17 cellular contexts compared by ENCODE assay signal in the genomic region with DNA sequence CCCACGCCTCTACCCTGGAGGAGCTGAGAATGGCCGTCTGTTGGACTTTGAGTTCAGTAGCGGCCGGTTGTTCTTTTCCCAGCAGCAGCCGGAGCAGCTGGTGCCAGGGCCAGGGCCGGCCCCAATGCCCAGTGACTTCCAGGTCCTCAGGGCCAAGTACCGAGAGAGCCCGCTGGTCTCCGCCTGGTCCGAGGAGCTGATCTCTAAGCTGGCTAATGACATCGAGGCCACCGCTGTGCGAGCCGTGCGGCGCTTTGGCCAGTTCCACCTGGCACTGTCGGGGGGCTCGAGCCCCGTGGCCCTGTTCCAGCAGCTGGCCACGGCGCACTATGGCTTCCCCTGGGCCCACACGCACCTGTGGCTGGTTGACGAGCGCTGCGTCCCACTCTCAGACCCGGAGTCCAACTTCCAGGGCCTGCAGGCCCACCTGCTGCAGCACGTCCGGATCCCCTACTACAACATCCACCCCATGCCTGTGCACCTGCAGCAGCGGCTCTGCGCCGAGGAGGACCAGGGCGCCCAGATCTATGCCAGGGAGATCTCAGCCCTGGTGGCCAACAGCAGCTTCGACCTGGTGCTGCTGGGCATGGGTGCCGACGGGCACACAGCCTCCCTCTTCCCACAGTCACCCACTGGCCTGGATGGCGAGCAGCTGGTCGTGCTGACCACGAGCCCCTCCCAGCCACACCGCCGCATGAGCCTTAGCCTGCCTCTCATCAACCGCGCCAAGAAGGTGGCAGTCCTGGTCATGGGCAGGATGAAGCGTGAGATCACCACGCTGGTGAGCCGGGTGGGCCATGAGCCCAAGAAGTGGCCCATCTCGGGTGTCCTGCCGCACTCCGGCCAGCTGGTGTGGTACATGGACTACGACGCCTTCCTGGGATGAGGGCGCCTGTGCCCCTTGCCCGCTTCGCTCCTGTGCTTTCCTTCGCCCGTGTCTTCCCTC. TPM values are rescaled to one million over a fixed set of nuclear protein-coding genes. Genes with fewer than 3 reads are reported as not detected.
DNase-seq lines count a peak whose midpoint lies in the region; ATAC-seq and TF ChIP-seq lines count a peak whose summit lies in the region.
"Had no signal": no experiment of that assay in that cellular context is flagged by ENCODE, and none has a peak within 500 bp of the region (broad histone marks: within the 10 kb centered on the region; RNA-seq: fewer than 3 reads in every experiment).

No MANE protein-coding gene starts in this region.

- H3K14ac ChIP-seq in trophoblast cell (ENCODE audit: low read length), result no peak overlapping the region

- no peak overlapping the region for H3K23ac ChIP-seq in trophoblast cell (ENCODE audit: low read length)

- H3K9me3 Mint-ChIP-seq in natural killer cell treated with Interleukin-12 subunit alpha and Interleukin-12 subunit beta and Interleukin-15 and Interleukin-18, amount 100 ng/mL, for 72 hours, result peaks cover 3% of the 10 kb centered on the region
- H3K9me3 Mint-ChIP-seq in natural killer cell, result no peaks in the 10 kb centered on the region
- H3K9me3 Mint-ChIP-seq: CD4-positive, alpha-beta T cell had no signal

- H3K27me3 ChIP-seq in trophoblast cell (ENCODE audit: insufficient read depth, low read length) (no peaks in the 10 kb centered on the region), aorta (ENCODE audit: control insufficient read depth in 1 of 2, insufficient read depth in 2 of 2, low read length in 1 of 2) (no peaks in the 10 kb centered on the region)

- DNase-seq in natural killer cell treated with Interleukin-12 subunit alpha and Interleukin-12 subunit beta and Interleukin-15 and Interleukin-18, amount 100 ng/mL, for 72 hours (ENCODE audit: low spot score), result peak; percentile 47
- DNase-seq in natural killer cell (no peak), left lobe of liver (ENCODE audit: low spot score) (peak; percentile 75), trophoblast cell (no peak), aorta (peak; percentile 36 to 73), NCI-H1048 (lab: John Stamatoyannopoulos, UW) (no peak), GM10266 (ENCODE audit: extremely low spot score) (no peak), NCI-H2227 treated with DMSO at 0.1 percent for 48 hours (lab: John Stamatoyannopoulos, UW) (no peak)
- DNase-seq: ACHN; CD4-positive, alpha-beta T cell; COR-L47; DMS153; DMS79 treated with DMSO at 0.1 percent for 48 hours; EL; HFFc6 had no signal

- H3K27me3 Mint-ChIP-seq in natural killer cell treated with Interleukin-12 subunit alpha and Interleukin-12 subunit beta and Interleukin-15 and Interleukin-18, amount 100 ng/mL, for 72 hours, result no peaks in the 10 kb centered on the region
- H3K27me3 Mint-ChIP-seq in natural killer cell (ENCODE audit: low read depth in 2 of 2), result no peaks in the 10 kb centered on the region
- H3K27me3 Mint-ChIP-seq: B cell; CD4-positive, alpha-beta T cell had no signal

- WGBS in trophoblast cell (ENCODE audit: extremely low coverage, insufficient coverage, insufficient read length), result no CpG with 5 or more reads among the region's 55 CpGs
- 94 to 95% methylated on average over 55 of the region's 55 CpGs for WGBS in aorta, 2 donors

- H3K4me1 ChIP-seq in trophoblast cell (ENCODE audit: control insufficient read depth in 1 of 2, insufficient read depth in 2 of 2, low read length in 2 of 2) (peaks cover 0 to 2% of the 10 kb centered on the region in 2 experiments), aorta (ENCODE audit: control insufficient read depth in 1 of 2, insufficient read depth in 2 of 2, low read length in 2 of 2) (no peaks in the 10 kb centered on the region)

- peaks cover 17% of the 10 kb centered on the region for H3K36me3 Mint-ChIP-seq in natural killer cell treated with Interleukin-12 subunit alpha and Interleukin-12 subunit beta and Interleukin-15 and Interleukin-18, amount 100 ng/mL, for 72 hours
- H3K36me3 Mint-ChIP-seq in natural killer cell, result no peaks in the 10 kb centered on the region

- H3K4me3 ChIP-seq in trophoblast cell (ENCODE audit: low read depth, low read length) (peak overlapping the region; percentile 28), aorta (ENCODE audit: low read length in 2 of 2) (no peak overlapping the region)
- H3K4me3 ChIP-seq: HAP-1 had no signal

- no peak overlapping the region for H2BK5ac ChIP-seq in trophoblast cell (ENCODE audit: low read depth, low read length, poor library complexity)

- intact Hi-C loops in natural killer cell (cut with micrococcal nuclease) (no loop called here), aorta (cut with DNase I) (no loop called here)

- no peak overlapping the region for H3K4ac ChIP-seq in trophoblast cell (ENCODE audit: low read depth, low read length)

- H3K9me3 ChIP-seq in trophoblast cell (ENCODE audit: insufficient read depth, low read depth, low read length) (peaks cover 2% of the 10 kb centered on the region), aorta (ENCODE audit: control insufficient read depth, low read length) (no peaks in the 10 kb centered on the region)

- H3K4me2 ChIP-seq in trophoblast cell (ENCODE audit: low read length), result no peak overlapping the region

- H2BK12ac ChIP-seq in trophoblast cell (ENCODE audit: low read length), result no peak overlapping the region

- peak in 1 of 2 donors; percentile 10 for ATAC-seq in natural killer cell treated with Interleukin-12 subunit alpha and Interleukin-12 subunit beta and Interleukin-15 and Interleukin-18, amount 100 ng/mL, for 72 hours
- ATAC-seq in natural killer cell (no peak), left lobe of liver (peak; percentile 81), aorta (ENCODE audit: low FRiP score) (no peak)

- H3K27ac Mint-ChIP-seq in natural killer cell treated with Interleukin-12 subunit alpha and Interleukin-12 subunit beta and Interleukin-15 and Interleukin-18, amount 100 ng/mL, for 72 hours, result no peak overlapping the region
- peak overlapping the region in 1 of 2 donors; percentile 48 for H3K27ac Mint-ChIP-seq in natural killer cell
- H3K27ac Mint-ChIP-seq: B cell; CD4-positive, alpha-beta T cell; HFFc6 had no signal

- H3K4me1 Mint-ChIP-seq in natural killer cell treated with Interleukin-12 subunit alpha and Interleukin-12 subunit beta and Interleukin-15 and Interleukin-18, amount 100 ng/mL, for 72 hours (ENCODE audit: low read depth in 2 of 2), result peaks cover 21 to 24% of the 10 kb centered on the region in 2 donors
- peaks cover 8 to 32% of the 10 kb centered on the region in 2 donors for H3K4me1 Mint-ChIP-seq in natural killer cell

- peaks cover 6 to 16% of the 10 kb centered on the region in 2 experiments for H3K36me3 ChIP-seq in trophoblast cell (ENCODE audit: control insufficient read depth in 1 of 2, insufficient read depth in 2 of 2, low read length in 2 of 2)
- H3K36me3 ChIP-seq in aorta (ENCODE audit: control insufficient read depth in 1 of 2, insufficient read depth in 2 of 2, low read length in 1 of 2), result peaks cover 0 to 8% of the 10 kb centered on the region in 2 donors
- H3K36me3 ChIP-seq: HAP-1 had no signal

- H2BK120ac ChIP-seq in trophoblast cell (ENCODE audit: insufficient read depth, low read length, poor library complexity), result no peak overlapping the region

- H3K18ac ChIP-seq in trophoblast cell (ENCODE audit: low read length), result no peak overlapping the region

- H2AK5ac ChIP-seq in trophoblast cell (ENCODE audit: low read length), result no peak overlapping the region

- TF ChIP-seq CTCF in natural killer cell (IDR thresholded peaks at IDR 0.05) (no peak), GM10266 (IDR thresholded peaks at IDR 0.05; ENCODE audit: control insufficient read depth, insufficient read depth, low read depth, missing control alignments) (no peak)

- no peak overlapping the region for H3K4me3 Mint-ChIP-seq in natural killer cell treated with Interleukin-12 subunit alpha and Interleukin-12 subunit beta and Interleukin-15 and Interleukin-18, amount 100 ng/mL, for 72 hours
- no peak overlapping the region for H3K4me3 Mint-ChIP-seq in natural killer cell
- H3K4me3 Mint-ChIP-seq: B cell; CD4-positive, alpha-beta T cell; HFFc6 had no signal

- H2AFZ ChIP-seq in trophoblast cell (ENCODE audit: insufficient read depth, low read length, poor library complexity), result no peak overlapping the region

- no peak overlapping the region for H3K9ac ChIP-seq in trophoblast cell (ENCODE audit: low read length)

- H3K79me2 ChIP-seq in trophoblast cell (ENCODE audit: control insufficient read depth, insufficient read depth, low read length, poor library complexity), result no peaks in the 10 kb centered on the region

- H3K27ac ChIP-seq in trophoblast cell (ENCODE audit: low read depth, low read length) (no peak overlapping the region), aorta (ENCODE audit: low read depth in 1 of 2, low read length in 2 of 2) (no peak overlapping the region)

- no peak overlapping the region for H4K91ac ChIP-seq in trophoblast cell (ENCODE audit: low read depth, low read length)

- no peaks in the 10 kb centered on the region for H3K79me1 ChIP-seq in trophoblast cell (ENCODE audit: low read length)

- H4K8ac ChIP-seq in trophoblast cell (ENCODE audit: low read depth, low read length), result no peak overlapping the region

- no peak overlapping the region for H4K12ac ChIP-seq in trophoblast cell (ENCODE audit: low read depth, low read length)

RNA-seq across cellular contexts. Expression of a gene that starts 28.4 kb away (rescaled TPM):
- 1 to 10 TPM in 1 of 2 donors, under 1 TPM in 1; 0.78 to 1.4 TPM for total RNA-seq in natural killer cell treated with Interleukin-12 subunit alpha and Interleukin-12 subunit beta and Interleukin-15 and Interleukin-18, amount 100 ng/mL, for 72 hours
- total RNA-seq in natural killer cell, result 1 to 10 TPM in 2 of 3 donors, under 1 TPM in 1; 0.82 to 3.0 (median 1.5) TPM
- 6.2 TPM for total RNA-seq in left lobe of liver
- polyA plus RNA-seq in trophoblast cell (2013), result 85.2 and 90.2 TPM in 2 replicates
- total RNA-seq in aorta, result 10 to 100 TPM; 34.8 to 62.0 TPM
- polyA plus RNA-seq in aorta, result 10 to 100 TPM; 21.2 to 36.8 TPM

RNA-seq across cellular contexts. Expression of a gene that starts 29.7 kb away (rescaled TPM):
- 10 to 100 TPM; 14.1 to 15.1 TPM for total RNA-seq in natural killer cell treated with Interleukin-12 subunit alpha and Interleukin-12 subunit beta and Interleukin-15 and Interleukin-18, amount 100 ng/mL, for 72 hours
- total RNA-seq in natural killer cell (10 to 100 TPM; 24.3 to 37.1 (median 31.2) TPM), left lobe of liver (116 TPM), aorta (10 to 100 TPM; 62.6 to 65.4 TPM)
- 9.1 and 9.4 TPM in 2 replicates for polyA plus RNA-seq in trophoblast cell (2013)
- polyA plus RNA-seq in aorta, result 10 to 100 TPM in 1 of 2 donors, 1 to 10 TPM in 1; 4.8 to 17.9 TPM

Comparison
In these comparisons a context has a peak if more than half of its experiments do, and no peak if none do; other contexts are left out.
1. DNase-seq: peak in natural killer cell treated with Interleukin-12 subunit alpha and Interleukin-12 subunit beta and Interleukin-15 and Interleukin-18, amount 100 ng/mL, for 72 hours (single experiment), left lobe of liver (single experiment) and aorta (2 of 2); none in natural killer cell (single experiment), trophoblast cell (0 of 2), NCI-H1048 (single experiment), GM10266 (single experiment) and NCI-H2227 treated with DMSO at 0.1 percent for 48 hours (single experiment).